ENCODE assay signal across 8 cellular contexts in genomic region chr19:2475018-2475701, GRCh38. TPM values are rescaled to one million over a fixed set of nuclear protein-coding genes. Genes with fewer than 3 reads are reported as not detected.
DNase-seq lines count a peak whose midpoint lies in the region; ATAC-seq and TF ChIP-seq lines count a peak whose summit lies in the region.

No MANE protein-coding gene starts in this region.

- H3K27me3 ChIP-seq in parathyroid adenoma (ENCODE audit: control insufficient read depth, insufficient read depth, low read length): no peaks in the 10 kb centered on the region

- no peaks in the 10 kb centered on the region for H3K9me3 Mint-ChIP-seq in activated naive CD4-positive, alpha-beta T cell treated with anti-CD3 and anti-CD28 coated beads, Interleukin-2, amount 10 ng/mL, durations not matched to agents 7 days and 5 days

- H3K27ac Mint-ChIP-seq in activated naive CD4-positive, alpha-beta T cell treated with anti-CD3 and anti-CD28 coated beads, Interleukin-2, amount 10 ng/mL, durations not matched to agents 7 days and 5 days: peak overlapping the region; percentile 84

- DNase-seq in ELR (ENCODE audit: low read depth): peak; percentile 80
- DNase-seq in RPMI7951 (ENCODE audit: low read depth): peak; percentile 76
- peak; percentile 72 for DNase-seq in activated naive CD4-positive, alpha-beta T cell treated with anti-CD3 and anti-CD28 coated beads, Interleukin-2, amount 10 ng/mL, durations not matched to agents 7 days and 5 days
- peak; percentile 80 for DNase-seq in Right ventricle myocardium inferior (ENCODE audit: missing footprints)
- no peak for DNase-seq in NCI-H2081 (lab: John Stamatoyannopoulos, UW)

- peaks cover 30% of the 10 kb centered on the region for H3K4me1 Mint-ChIP-seq in activated naive CD4-positive, alpha-beta T cell treated with anti-CD3 and anti-CD28 coated beads, Interleukin-2, amount 10 ng/mL, durations not matched to agents 7 days and 5 days

- peaks cover 13% of the 10 kb centered on the region for H3K27me3 Mint-ChIP-seq in activated naive CD4-positive, alpha-beta T cell treated with anti-CD3 and anti-CD28 coated beads, Interleukin-2, amount 10 ng/mL, durations not matched to agents 7 days and 5 days

- peak overlapping the region; percentile 93 for H3K27ac ChIP-seq in parathyroid adenoma

- H3K4me1 ChIP-seq in parathyroid adenoma: peaks cover 13% of the 10 kb centered on the region

- TF ChIP-seq CTCF in parathyroid adenoma (IDR thresholded peaks at IDR 0.05): no peak

- intact Hi-C loops in Right ventricle myocardium inferior (cut with DNase I): loop anchor here (1.0 kb wide), 1 partner anchor 161 kb away; no protein-coding TSS in a partner anchor

- H3K36me3 Mint-ChIP-seq in activated naive CD4-positive, alpha-beta T cell treated with anti-CD3 and anti-CD28 coated beads, Interleukin-2, amount 10 ng/mL, durations not matched to agents 7 days and 5 days: peaks cover 21% of the 10 kb centered on the region

- H3K36me3 ChIP-seq in parathyroid adenoma (ENCODE audit: control insufficient read depth, insufficient read depth, low read length): no peaks in the 10 kb centered on the region

- peak overlapping the region; percentile 94 for H3K4me3 ChIP-seq in parathyroid adenoma (ENCODE audit: low read depth, low read length)

- no peaks in the 10 kb centered on the region for H3K9me3 ChIP-seq in parathyroid adenoma (ENCODE audit: control insufficient read depth, low read length)

- CTCF ChIA-PET in activated naive CD4-positive, alpha-beta T cell treated with anti-CD3 and anti-CD28 coated beads, Interleukin-2, amount 10 ng/mL, durations not matched to agents 7 days and 5 days (lab: Charles Lee): interaction anchor here (0.9 to 4.2 kb wide), 12 partner anchors 12 to 161 kb away, joined by 3 to 63 read pairs (median 5); partner anchors contain the start of gene LMNB2

- peaks cover 6% of the 10 kb centered on the region for H3K79me2 ChIP-seq in parathyroid adenoma

- ATAC-seq in HG02763 (IDR thresholded peaks at IDR 0.05; ENCODE audit: unreplicated experiment) (peak; percentile 4), Right ventricle myocardium inferior (peak; percentile 38), GM18861 (IDR thresholded peaks at IDR 0.05; ENCODE audit: unreplicated experiment) (no peak)

- H2AFZ ChIP-seq in parathyroid adenoma: peak overlapping the region; percentile 67

- peak overlapping the region; percentile 82 for H3K4me2 ChIP-seq in parathyroid adenoma (ENCODE audit: low read length)

- peak overlapping the region; percentile 1 for H3K9ac ChIP-seq in parathyroid adenoma

- peak overlapping the region; percentile 76 for H3K4me3 Mint-ChIP-seq in activated naive CD4-positive, alpha-beta T cell treated with anti-CD3 and anti-CD28 coated beads, Interleukin-2, amount 10 ng/mL, durations not matched to agents 7 days and 5 days

RNA-seq across cellular contexts. Expression of gene GADD45B, which starts 0.8 kb away (rescaled TPM):
- 23.5 and 28.4 TPM in 2 replicates for total RNA-seq in RPMI7951 (2014; rRNA removed; shearing (Covaris generic))
- total RNA-seq in Right ventricle myocardium inferior: 39.8 TPM

RNA-seq across cellular contexts. Expression of gene LMNB2, which starts 18.4 kb away (rescaled TPM):
- 63.8 and 108 TPM in 2 replicates for total RNA-seq in RPMI7951 (2014; rRNA removed; shearing (Covaris generic))
- 19.2 TPM for total RNA-seq in Right ventricle myocardium inferior

RNA-seq across cellular contexts. Expression of gene TIMM13, which starts 47.8 kb away (rescaled TPM):
- 47.9 and 71.4 TPM in 2 replicates for total RNA-seq in RPMI7951 (2014; rRNA removed; shearing (Covaris generic))
- 86.9 TPM for total RNA-seq in Right ventricle myocardium inferior

Comparison
In these comparisons a context has a peak if more than half of its experiments do, and no peak if none do; other contexts are left out.
1. DNase-seq: peak in ELR (single experiment), RPMI7951 (single experiment), activated naive CD4-positive, alpha-beta T cell treated with anti-CD3 and anti-CD28 coated beads, Interleukin-2, amount 10 ng/mL, durations not matched to agents 7 days and 5 days (single experiment) and Right ventricle myocardium inferior (single experiment); none in NCI-H2081 (0 of 2).